Comparison of ENCODE assay signal across 20 cellular contexts in the genomic region with DNA sequence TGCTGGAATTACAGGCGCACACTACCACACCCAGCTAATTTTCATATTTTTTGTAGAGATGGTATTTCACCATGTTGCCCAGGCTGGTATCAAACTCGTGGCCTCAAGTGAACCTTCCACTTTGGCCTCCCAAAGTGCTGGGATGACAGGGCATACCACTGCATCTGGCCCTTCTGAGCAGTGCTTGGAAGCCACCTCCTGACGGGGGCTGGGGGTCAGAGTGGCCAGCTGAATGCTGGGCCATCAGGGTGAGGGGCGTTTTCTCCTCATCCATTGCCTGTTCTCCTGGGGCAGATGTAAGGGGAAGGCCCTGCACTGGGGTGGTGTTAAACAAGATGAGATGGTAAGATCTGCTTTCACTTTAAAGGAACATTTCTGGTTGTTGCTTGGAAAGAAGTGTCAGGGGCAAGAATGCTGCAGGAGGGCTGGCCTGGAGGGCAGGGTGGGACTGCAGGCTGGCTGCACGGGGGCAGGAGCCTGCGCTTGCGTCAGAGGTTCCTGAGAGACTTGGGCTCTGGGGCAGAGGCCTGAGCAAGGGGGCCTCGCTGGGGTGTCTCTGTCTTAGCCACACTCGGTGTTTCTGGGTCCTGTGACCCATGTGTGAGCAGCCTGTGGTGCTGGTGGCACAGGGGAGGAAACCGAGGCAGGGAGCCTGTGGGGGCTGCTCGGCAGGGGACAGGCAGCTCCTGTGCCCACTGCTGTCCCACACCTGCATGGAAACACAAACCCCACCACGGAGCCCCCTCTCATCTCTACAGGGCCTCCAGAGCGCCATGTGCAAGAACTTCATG. TPM values are rescaled to one million over a fixed set of nuclear protein-coding genes. Genes with fewer than 3 reads are reported as not detected.
DNase-seq lines count a peak whose midpoint lies in the region; ATAC-seq and TF ChIP-seq lines count a peak whose summit lies in the region.
"Had no signal": no experiment of that assay in that cellular context is flagged by ENCODE, and none has a peak within 500 bp of the region (broad histone marks: within the 10 kb centered on the region; RNA-seq: fewer than 3 reads in every experiment).

No MANE protein-coding gene starts in this region.

- no peak overlapping the region for H2AK5ac ChIP-seq in mesenchymal stem cell (ENCODE audit: low read length, severe bottlenecking)

- H3K79me1 ChIP-seq in mesenchymal stem cell (replicated peaks; ENCODE audit: low read length, poor library complexity, severe bottlenecking), result no peaks in the 10 kb centered on the region

- H3K36me3 ChIP-seq in left ventricle myocardium inferior, result no peaks in the 10 kb centered on the region
- no peaks in the 10 kb centered on the region for H3K36me3 ChIP-seq in mesenchymal stem cell (ENCODE audit: control insufficient read depth in 1 of 2, insufficient read depth in 2 of 2, low read depth in 1 of 2, low read length in 2 of 2)
- H3K36me3 ChIP-seq: BE2C had no signal

- no peak overlapping the region for H2BK12ac ChIP-seq in mesenchymal stem cell (ENCODE audit: low read length in 2 of 2)

- H2AFZ ChIP-seq in mesenchymal stem cell (ENCODE audit: low read depth, low read length), result no peak overlapping the region

- H2BK15ac ChIP-seq in mesenchymal stem cell (ENCODE audit: low read depth, poor library complexity, severe bottlenecking), result peak overlapping the region; percentile 7

- TF ChIP-seq CTCF in left ventricle myocardium inferior (IDR thresholded peaks at IDR 0.05; ENCODE audit: borderline replicate concordance), result no peak
- no peak for TF ChIP-seq CTCF in type B pancreatic cell (conservative IDR thresholded peaks at IDR 0.05)

- WGBS in mesenchymal stem cell, result 80% methylated on average over 9 of the region's 13 CpGs

- H3K4ac ChIP-seq in mesenchymal stem cell (ENCODE audit: low read depth in 1 of 2, low read length in 2 of 2), result no peak overlapping the region

- H3K4me3 ChIP-seq in left ventricle myocardium inferior (no peak overlapping the region), mesenchymal stem cell (ENCODE audit: insufficient read depth in 1 of 2, low read depth in 1 of 2, low read length in 2 of 2) (no peak overlapping the region)

- H4K8ac ChIP-seq in mesenchymal stem cell (ENCODE audit: low read length), result no peak overlapping the region

- H3K9me3 Mint-ChIP-seq in type B pancreatic cell, result no peaks in the 10 kb centered on the region
- H3K9me3 Mint-ChIP-seq: CD8-positive, alpha-beta memory T cell had no signal

- H3K4me3 Mint-ChIP-seq in T-helper 17 cell (peak overlapping the region; percentile 62), type B pancreatic cell (peak overlapping the region; percentile 55)
- H3K4me3 Mint-ChIP-seq: CD4-positive, CD25-positive, alpha-beta regulatory T cell; CD8-positive, alpha-beta memory T cell had no signal

- ATAC-seq in left ventricle myocardium superior (no peak), T-helper 17 cell (no peak), GM21381 (IDR thresholded peaks at IDR 0.05; ENCODE audit: unreplicated experiment) (no peak)

- peak; percentile 5 for DNase-seq in left ventricle myocardium superior
- no peak for DNase-seq in left ventricle myocardium inferior
- DNase-seq in T-helper 17 cell, result no peak
- DNase-seq in mesenchymal stem cell, result no peak
- DNase-seq in type B pancreatic cell (ENCODE audit: extremely low spot score, unreplicated experiment), result no peak
- DNase-seq in inferior parietal cortex (ENCODE audit: extremely low spot score), result no peak
- DNase-seq in GM19238 (ENCODE audit: insufficient read length, low spot score), result no peak
- DNase-seq: ACHN; BE2C; C1 segment of cervical spinal cord; CD4-positive, CD25-positive, alpha-beta regulatory T cell; CD8-positive, alpha-beta memory T cell; COR-L47; DMS 273 treated with DMSO at 0.1 percent for 48 hours; DMS53; DND-41; EL; GOT3; H7 had no signal

- H2BK120ac ChIP-seq in mesenchymal stem cell (ENCODE audit: low read depth, low read length), result no peak overlapping the region

- intact Hi-C loops in left ventricle myocardium superior (cut with micrococcal nuclease), result no loop called here
- intact Hi-C loops in left ventricle myocardium inferior (cut with micrococcal nuclease), result no loop called here

- H3K9me3 ChIP-seq in left ventricle myocardium inferior (replicated peaks), result no peaks in the 10 kb centered on the region
- no peaks in the 10 kb centered on the region for H3K9me3 ChIP-seq in T-helper 17 cell (ENCODE audit: control insufficient read depth, low read length, poor library complexity, severe bottlenecking)
- H3K9me3 ChIP-seq in mesenchymal stem cell (ENCODE audit: control insufficient read depth, low read length), result no peaks in the 10 kb centered on the region
- H3K9me3 ChIP-seq: BE2C had no signal

- H2BK5ac ChIP-seq in mesenchymal stem cell (ENCODE audit: low read depth, low read length, poor library complexity, severe bottlenecking), result no peak overlapping the region

- H3K4me1 ChIP-seq in left ventricle myocardium inferior, result peaks cover 18% of the 10 kb centered on the region
- H3K4me1 ChIP-seq in mesenchymal stem cell (ENCODE audit: control insufficient read depth, insufficient read depth, low read depth, low read length), result peaks cover 18% of the 10 kb centered on the region
- H3K4me1 ChIP-seq: BE2C had no signal

- H3K18ac ChIP-seq in mesenchymal stem cell (ENCODE audit: low read depth in 1 of 2, low read length in 2 of 2), result no peak overlapping the region

- H3K27ac ChIP-seq in left ventricle myocardium inferior (replicated peaks) (no peak overlapping the region), mesenchymal stem cell (ENCODE audit: low read length, poor library complexity, severe bottlenecking) (no peak overlapping the region)

- H3K36me3 Mint-ChIP-seq in T-helper 17 cell (ENCODE audit: low read depth), result no peaks in the 10 kb centered on the region
- no peaks in the 10 kb centered on the region for H3K36me3 Mint-ChIP-seq in type B pancreatic cell
- H3K36me3 Mint-ChIP-seq: CD4-positive, CD25-positive, alpha-beta regulatory T cell; CD8-positive, alpha-beta memory T cell had no signal

- H3K27me3 Mint-ChIP-seq in T-helper 17 cell (no peaks in the 10 kb centered on the region), type B pancreatic cell (peaks cover 27% of the 10 kb centered on the region)

- H3K27ac Mint-ChIP-seq in T-helper 17 cell, result no peak overlapping the region
- peak overlapping the region; percentile 77 for H3K27ac Mint-ChIP-seq in type B pancreatic cell
- H3K27ac Mint-ChIP-seq: CD4-positive, CD25-positive, alpha-beta regulatory T cell had no signal

- H4K91ac ChIP-seq in mesenchymal stem cell (ENCODE audit: low read length), result peak overlapping the region; percentile 25

- H3K9ac ChIP-seq in mesenchymal stem cell (ENCODE audit: low read length), result no peak overlapping the region

- H3K14ac ChIP-seq in mesenchymal stem cell (ENCODE audit: low read length in 2 of 2), result no peak overlapping the region

- H3K4me1 Mint-ChIP-seq in T-helper 17 cell, result peaks cover 3% of the 10 kb centered on the region
- peaks cover 5% of the 10 kb centered on the region for H3K4me1 Mint-ChIP-seq in type B pancreatic cell (ENCODE audit: unreplicated experiment)

- H3K4me2 ChIP-seq in mesenchymal stem cell (ENCODE audit: low read length, poor library complexity, severe bottlenecking), result no peak overlapping the region

- H3K27me3 ChIP-seq in left ventricle myocardium inferior (ENCODE audit: low read depth) (peaks cover 37% of the 10 kb centered on the region), mesenchymal stem cell (ENCODE audit: control insufficient read depth in 1 of 2, insufficient read depth in 1 of 2, low read length in 2 of 2) (peaks cover 29 to 57% of the 10 kb centered on the region in 2 experiments)
- H3K27me3 ChIP-seq: BE2C had no signal

- H3K23ac ChIP-seq in mesenchymal stem cell (ENCODE audit: low read length in 2 of 2), result no peak overlapping the region

RNA-seq across cellular contexts. Expression of a gene that starts 17.2 kb away (rescaled TPM):
- total RNA-seq in left ventricle myocardium superior (46.8 TPM), left ventricle myocardium inferior (45.2 TPM), T-helper 17 cell (10 to 100 TPM; 29.2 to 31.7 TPM), type B pancreatic cell (ENCODE audit: low replicate concordance) (35.9 and 46.6 TPM in 2 replicates)
- 24.5 TPM for polyA plus RNA-seq in mesenchymal stem cell (2013, experiment 1 of 2)
- 24.9 TPM for polyA plus RNA-seq in mesenchymal stem cell (2013, experiment 2 of 2)

RNA-seq across cellular contexts. Expression of a gene that starts 34.5 kb away (rescaled TPM):
- total RNA-seq in left ventricle myocardium superior, result 1.2 TPM
- 0.96 TPM for total RNA-seq in left ventricle myocardium inferior
- total RNA-seq in T-helper 17 cell, result 1 to 10 TPM in 1 of 2 donors, under 1 TPM in 1; 0.68 to 2.1 TPM
- polyA plus RNA-seq in mesenchymal stem cell (2013, experiment 1 of 2), result 0.79 TPM
- 0.93 TPM for polyA plus RNA-seq in mesenchymal stem cell (2013, experiment 2 of 2)
- total RNA-seq in type B pancreatic cell (ENCODE audit: low replicate concordance), result 9.0 and 12.8 TPM in 2 replicates
